8 cellular contexts compared by ENCODE assay signal in genomic region chr2:38074775-38075435, GRCh38. TPM values are rescaled to one million over a fixed set of nuclear protein-coding genes. Genes with fewer than 3 reads are reported as not detected.
A peak's percentile ranks its signal among the peaks of the same experiment; 100 is the strongest.
DNase-seq lines count a peak whose midpoint lies in the region; ATAC-seq and TF ChIP-seq lines count a peak whose summit lies in the region.

No MANE protein-coding gene starts in this region.

- peak; percentile 35 for DNase-seq in NCI-H2227 (lab: John Stamatoyannopoulos, UW; ENCODE audit: unreplicated experiment)
- no peak for DNase-seq in NCI-H2227 treated with DMSO at 0.1 percent for 48 hours (lab: John Stamatoyannopoulos, UW)
- peak; percentile 78 for DNase-seq in islet precursor cell
- peak; percentile 37 to 55 for DNase-seq in stimulated activated naive CD8-positive, alpha-beta T cell treated with anti-CD3 and anti-CD28 coated beads, Interleukin-15, amount 100 ng/mL, for 72 hours
- DNase-seq in activated gamma-delta T cell (lab: John Stamatoyannopoulos, UW) = no peak
- DNase-seq in DMS79 (lab: John Stamatoyannopoulos, UW) = no peak

- H3K9me3 Mint-ChIP-seq in brain = peaks cover 2 to 17% (median 5%) of the 10 kb centered on the region in 5 experiments
- H3K9me3 Mint-ChIP-seq in stimulated activated naive CD8-positive, alpha-beta T cell treated with anti-CD3 and anti-CD28 coated beads, Interleukin-15, amount 100 ng/mL, for 72 hours = no peaks in the 10 kb centered on the region

- H3K4me1 Mint-ChIP-seq in brain = peaks cover 15% of the 10 kb centered on the region
- H3K4me1 Mint-ChIP-seq in stimulated activated naive CD8-positive, alpha-beta T cell treated with anti-CD3 and anti-CD28 coated beads, Interleukin-15, amount 100 ng/mL, for 72 hours = peaks cover 43% of the 10 kb centered on the region

- no peak for ATAC-seq in stimulated activated naive CD8-positive, alpha-beta T cell treated with anti-CD3 and anti-CD28 coated beads, Interleukin-15, amount 100 ng/mL, for 72 hours
- no peak for ATAC-seq in HG03439 (IDR thresholded peaks at IDR 0.05; ENCODE audit: unreplicated experiment)

- H3K27ac Mint-ChIP-seq in brain = no peak overlapping the region
- H3K27ac Mint-ChIP-seq in stimulated activated naive CD8-positive, alpha-beta T cell treated with anti-CD3 and anti-CD28 coated beads, Interleukin-15, amount 100 ng/mL, for 72 hours = peak overlapping the region; percentile 61 to 100

- H3K27me3 Mint-ChIP-seq in brain = peaks cover 94% of the 10 kb centered on the region
- peaks cover 41% of the 10 kb centered on the region for H3K27me3 Mint-ChIP-seq in stimulated activated naive CD8-positive, alpha-beta T cell treated with anti-CD3 and anti-CD28 coated beads, Interleukin-15, amount 100 ng/mL, for 72 hours

- H3K36me3 Mint-ChIP-seq in brain = peaks cover 8% of the 10 kb centered on the region

- no peak for TF ChIP-seq CTCF in brain (conservative IDR thresholded peaks at IDR 0.05)

- H3K4me3 Mint-ChIP-seq in brain = peak overlapping the region; percentile 76 to 91 (median 83)
- H3K4me3 Mint-ChIP-seq in stimulated activated naive CD8-positive, alpha-beta T cell treated with anti-CD3 and anti-CD28 coated beads, Interleukin-15, amount 100 ng/mL, for 72 hours = peak overlapping the region; percentile 74 to 94

RNA-seq across cellular contexts. Expression of gene CYP1B1, which starts 1.0 kb away (rescaled TPM):
- 1.3 TPM for polyA plus RNA-seq in brain (ENCODE audit: insufficient read depth, low read depth, low replicate concordance)

Comparison
In these comparisons a context has a peak if more than half of its experiments do, and no peak if none do; other contexts are left out.
1. DNase-seq: peak in NCI-H2227 (single experiment), islet precursor cell (single experiment) and stimulated activated naive CD8-positive, alpha-beta T cell treated with anti-CD3 and anti-CD28 coated beads, Interleukin-15, amount 100 ng/mL, for 72 hours (2 of 2); none in NCI-H2227 treated with DMSO at 0.1 percent for 48 hours (single experiment), activated gamma-delta T cell (single experiment) and DMS79 (single experiment).
2. H3K27ac Mint-ChIP-seq: peak in stimulated activated naive CD8-positive, alpha-beta T cell treated with anti-CD3 and anti-CD28 coated beads, Interleukin-15, amount 100 ng/mL, for 72 hours (2 of 2); none in brain (0 of 5).